9 cellular contexts compared by ENCODE assay signal in genomic region chr10:91887900-91888225, GRCh38. TPM values are rescaled to one million over a fixed set of nuclear protein-coding genes. Genes with fewer than 3 reads are reported as not detected.
A peak's percentile ranks its signal among the peaks of the same experiment; 100 is the strongest.
DNase-seq lines count a peak whose midpoint lies in the region; ATAC-seq, FAIRE-seq and TF ChIP-seq lines count a peak whose summit lies in the region.
"Had no signal": no experiment of that assay in that cellular context is flagged by ENCODE, and none has a peak within 500 bp of the region (broad histone marks: within the 10 kb centered on the region; RNA-seq: fewer than 3 reads in every experiment).

No MANE protein-coding gene starts in this region.

- no TSS peak for BruUV-seq in GM12878 (replicated peaks; lab: Mats Ljungman, UMichigan)

- RAD21 ChIA-PET in GM12878 (lab: Charles Lee; ENCODE audit: unreplicated experiment): no interaction called here

- H3K9ac ChIP-seq in GM12878 (ENCODE audit: control insufficient read depth, insufficient read depth, low read length): no peak overlapping the region

- no peaks in the 10 kb centered on the region for H3K79me2 ChIP-seq in GM12878 (ENCODE audit: control insufficient read depth, insufficient read depth, low read length)

- TF ChIP-seq CTCF in GM12878 (IDR thresholded peaks at IDR 0.05 in 2 of 3, conservative IDR thresholded peaks at IDR 0.05 in 1 of 3; ENCODE audit: control insufficient read depth in 2 of 3, extremely low read depth in 1 of 3, insufficient read depth in 1 of 3, low read depth in 3 of 3, low read length in 3 of 3) (no peak), lower leg skin (IDR thresholded peaks at IDR 0.05) (no peak), thoracic aorta (IDR thresholded peaks at IDR 0.05) (no peak)

- H3K4me1 ChIP-seq in GM12878 (ENCODE audit: control insufficient read depth, insufficient read depth, low read length) (peaks cover 4% of the 10 kb centered on the region), thoracic aorta (ENCODE audit: control insufficient read depth in 1 of 2, low read depth in 2 of 2) (peaks cover 14 to 28% of the 10 kb centered on the region in 2 donors)

- H3K9me3 ChIP-seq in GM12878 (replicated peaks; ENCODE audit: control insufficient read depth, insufficient read depth, low read length) (no peaks in the 10 kb centered on the region), thoracic aorta (no peaks in the 10 kb centered on the region)

- no peaks in the 10 kb centered on the region for H4K20me1 ChIP-seq in GM12878 (ENCODE audit: control insufficient read depth, insufficient read depth)

- H3K4me3 Mint-ChIP-seq in activated CD4-positive, alpha-beta T cell treated with anti-CD3 and anti-CD28 coated beads for 36 hours: peak overlapping the region; percentile 74

- TF ChIP-seq POLR2A in GM12878 (IDR thresholded peaks at IDR 0.05; ENCODE audit: low read depth, low read length): no peak
- TF ChIP-seq POLR2A in lower leg skin (IDR thresholded peaks at IDR 0.05): no peak

- H3K27ac ChIP-seq in GM12878 (ENCODE audit: control insufficient read depth, insufficient read depth) (no peak overlapping the region), thoracic aorta (peak overlapping the region in 1 of 2 donors; percentile 76)
- H3K27ac ChIP-seq: C4-2B had no signal

- H3K27ac Mint-ChIP-seq in activated CD4-positive, alpha-beta T cell treated with anti-CD3 and anti-CD28 coated beads for 36 hours: peak overlapping the region; percentile 51

- no peak for DNase-seq in activated CD4-positive, alpha-beta T cell treated with anti-CD3 and anti-CD28 coated beads for 36 hours
- no peak for DNase-seq in activated CD4-positive, alpha-beta T cell treated with anti-CD3 and anti-CD28 coated beads, Interleukin-2, amount 50 U/mL, for 4 hours
- no peak for DNase-seq in GM12878 (ENCODE audit: low read depth, low spot score)
- DNase-seq in lower leg skin (ENCODE audit: low spot score in 2 of 2): no peak
- no peak for DNase-seq in thoracic aorta (ENCODE audit: low spot score)
- DNase-seq in NK-92 (lab: John Stamatoyannopoulos, UW; ENCODE audit: unreplicated experiment): no peak
- no peak for DNase-seq in NCI-H82 treated with DMSO at 0.1 percent for 48 hours (lab: John Stamatoyannopoulos, UW; ENCODE audit: unreplicated experiment)
- DNase-seq in NCI-H345 treated with DMSO at 0.1 percent for 48 hours (lab: John Stamatoyannopoulos, UW; ENCODE audit: unreplicated experiment): no peak

- SMC1A ChIA-PET in GM12878 (lab: Charles Lee; ENCODE audit: uncharacterized antibody, unreplicated experiment): interaction anchor here (1.3 kb wide), 1 partner anchor 43 kb away, joined by 3 read pairs; no protein-coding TSS in a partner anchor

- intact Hi-C loops in activated CD4-positive, alpha-beta T cell treated with anti-CD3 and anti-CD28 coated beads for 36 hours (cut with DNase I, micrococcal nuclease): no loop called here
- intact Hi-C loops in GM12878 (cut with micrococcal nuclease; ENCODE audit: unreplicated experiment) (no loop called here), lower leg skin (cut with DNase I; ENCODE audit: low total_unique reads) (no loop called here)

- POLR2A ChIA-PET in activated CD4-positive, alpha-beta T cell treated with anti-CD3 and anti-CD28 coated beads for 36 hours (lab: Charles Lee): interaction anchor here (1.0 kb wide), 2 partner anchors 21 to 45 kb away, joined by 3 read pairs; partner anchors contain the start of gene FGFBP3
- POLR2A ChIA-PET in GM12878 (lab: Charles Lee): no interaction called here

- H3K27me3 Mint-ChIP-seq in activated CD4-positive, alpha-beta T cell treated with anti-CD3 and anti-CD28 coated beads for 36 hours: peaks cover 23% of the 10 kb centered on the region

- 0% methylated on average over 5 of the region's 5 CpGs for WGBS in GM12878 (ENCODE audit: insufficient coverage, insufficient replicate concordance, low lambda C conversion rate, missing lambda C conversion rate)
- 6 to 11% methylated on average over 5 of the region's 5 CpGs for WGBS in lower leg skin, 2 donors

- peaks cover 10% of the 10 kb centered on the region for H3K4me1 Mint-ChIP-seq in activated CD4-positive, alpha-beta T cell treated with anti-CD3 and anti-CD28 coated beads for 36 hours

- H3K27me3 ChIP-seq in GM12878 (replicated peaks in 1 of 2; ENCODE audit: control insufficient read depth in 2 of 2, insufficient read depth in 2 of 2, low read length in 1 of 2) (peaks cover 2 to 11% of the 10 kb centered on the region in 2 experiments; a peak in 3 of 4 replicates), thoracic aorta (replicated peaks; ENCODE audit: insufficient read depth) (no peaks in the 10 kb centered on the region)

- no peak for ATAC-seq in activated CD4-positive, alpha-beta T cell treated with anti-CD3 and anti-CD28 coated beads for 36 hours
- no peak; the same call in 2 of the 3 replicates for ATAC-seq in GM12878
- no peak for ATAC-seq in thoracic aorta (ENCODE audit: insufficient number of reproducible peaks, low FRiP score, low read depth)

- no peaks in the 10 kb centered on the region for H3K36me3 ChIP-seq in GM12878 (ENCODE audit: control insufficient read depth in 2 of 2, insufficient read depth in 2 of 2, low read length in 1 of 2)
- H3K36me3 ChIP-seq in thoracic aorta: no peaks in the 10 kb centered on the region

- peak overlapping the region; percentile 26; the same call in 1 of the 2 replicates for H3K4me3 ChIP-seq in GM12878
- H3K4me3 ChIP-seq in lower leg skin (ENCODE audit: low read depth, poor library complexity, severe bottlenecking): peak overlapping the region; percentile 15
- peak overlapping the region; percentile 81 for H3K4me3 ChIP-seq in thoracic aorta

- in situ Hi-C loops in GM12878 (cut with MboI): no loop called here

- CTCF ChIA-PET in activated CD4-positive, alpha-beta T cell treated with anti-CD3 and anti-CD28 coated beads for 36 hours (lab: Charles Lee): interaction anchor here (0.8 to 1.0 kb wide), 2 partner anchors 18 to 92 kb away, joined by 3 to 5 read pairs; no protein-coding TSS in a partner anchor
- CTCF ChIA-PET in GM12878 (lab: Yijun Ruan, JAX): no interaction called here

- no peak for FAIRE-seq in GM12878 (lab: Jason Lieb, UNC)

- no peaks in the 10 kb centered on the region for H3K36me3 Mint-ChIP-seq in activated CD4-positive, alpha-beta T cell treated with anti-CD3 and anti-CD28 coated beads for 36 hours (ENCODE audit: low read depth)

- TF ChIP-seq RAD21 in GM12878 (IDR thresholded peaks at IDR 0.05; ENCODE audit: insufficient read depth, low read depth, low read length): no peak

- peak overlapping the region; percentile 51 for H2AFZ ChIP-seq in GM12878 (ENCODE audit: control insufficient read depth, low read depth, low read length)

- no peak for TF ChIP-seq EP300 in GM12878 (IDR thresholded peaks at IDR 0.05; ENCODE audit: borderline replicate concordance in 1 of 2, control insufficient read depth in 1 of 2, low read depth in 2 of 2, low read length in 2 of 2)

- peak overlapping the region; percentile 89 for H3K4me2 ChIP-seq in GM12878 (ENCODE audit: control insufficient read depth, insufficient read depth)

- H3K9me3 Mint-ChIP-seq in activated CD4-positive, alpha-beta T cell treated with anti-CD3 and anti-CD28 coated beads for 36 hours (ENCODE audit: low read depth): no peaks in the 10 kb centered on the region

TF ChIP-seq in GM12878, 131 proteins besides CTCF, POLR2A, EP300 and RAD21 (continues in another document):
- TF ChIP-seq CREB1 (IDR thresholded peaks at IDR 0.05; ENCODE audit: low read depth): no peak

RNA-seq across cellular contexts. Expression of gene FGFBP3, which starts 21.4 kb away (rescaled TPM):
- total RNA-seq in activated CD4-positive, alpha-beta T cell treated with anti-CD3 and anti-CD28 coated beads for 36 hours: 1 to 10 TPM; 1.5 TPM
- 1.7 and 2.8 TPM in 2 replicates for total RNA-seq in GM12878 (2013; cell fraction: nucleolus; rRNA removed)
- total RNA-seq in GM12878 (2014; rRNA removed): 0.11 and 0.23 TPM in 2 replicates
- 0.18 and 0.41 TPM in 2 replicates for total RNA-seq in GM12878 (2014; rRNA removed; fragmentation: Illumina TruSeq; extraction: Trizol)
- 0.35 and 0.41 TPM in 2 replicates for total RNA-seq in GM12878 (2021)
- polyA plus RNA-seq in GM12878 (2011; ENCODE audit: low read depth): 0.33 TPM
- polyA plus RNA-seq in GM12878 (2011; rRNA removed): 0.09 and 0.23 TPM in 2 replicates
- 0.10 and 0.12 TPM in 2 replicates for polyA plus RNA-seq in GM12878 (2011; cell fraction: cytosol; rRNA removed)
- polyA plus RNA-seq in GM12878 (2011; cell fraction: nucleus; rRNA removed): 0.24 and 0.39 TPM in 2 replicates
- polyA plus RNA-seq in GM12878 (2012): 0.63 and 0.93 TPM in 2 replicates
- polyA plus RNA-seq in GM12878 (2014; fragmentation: Illumina TruSeq; extraction: Trizol): 0.13 and 0.14 TPM in 2 replicates
- under 1 TPM; 0.08 to 0.16 TPM for polyA plus RNA-seq in GM12878 (2014; fragmentation: Nextera tagmentation; extraction: Ambion mirVana)
- 0.31 and 0.52 TPM in 2 replicates for polyA plus RNA-seq in GM12878 (2014; rRNA removed)
- 1 to 10 TPM in 1 of 2 experiments, under 1 TPM in 1; 0.56 to 1.0 TPM for polyA plus RNA-seq in GM12878 (2016; fragmentation: Nextera tagmentation; extraction: Ambion mirVana)
- polyA minus RNA-seq in GM12878 (2011; rRNA and poly(A)+ RNA removed): 0.15 and 0.26 TPM in 2 replicates
- polyA minus RNA-seq in GM12878 (2011; cell fraction: cytosol; rRNA and poly(A)+ RNA removed): not detected in 2 replicates
- 0.24 and 0.57 TPM in 2 replicates for polyA minus RNA-seq in GM12878 (2011; cell fraction: nucleus; rRNA and poly(A)+ RNA removed)
- 1 to 10 TPM in 3 of 4 donors, under 1 TPM in 1; 0.69 to 1.6 (median 1.3) TPM for total RNA-seq in lower leg skin
- total RNA-seq in thoracic aorta: 1 to 10 TPM in 1 of 2 donors, under 1 TPM in 1; 0.81 to 2.0 TPM

RNA-seq across cellular contexts. Expression of gene BTAF1, which starts 35.7 kb away (rescaled TPM):
- total RNA-seq in activated CD4-positive, alpha-beta T cell treated with anti-CD3 and anti-CD28 coated beads for 36 hours: 10 to 100 TPM; 59.0 to 59.4 TPM
- total RNA-seq in GM12878 (2013; cell fraction: nucleolus; rRNA removed): 987 and 1,060 TPM in 2 replicates
- total RNA-seq in GM12878 (2014; rRNA removed) (56.9 and 68.0 TPM in 2 replicates), GM12878 (2014; rRNA removed; fragmentation: Illumina TruSeq; extraction: Trizol) (63.3 and 66.0 TPM in 2 replicates), GM12878 (2021) (54.2 and 54.6 TPM in 2 replicates), lower leg skin (10 to 100 TPM; 35.5 to 78.3 (median 43.1) TPM), thoracic aorta (10 to 100 TPM; 55.4 to 72.2 TPM)
- polyA plus RNA-seq in GM12878 (2011; ENCODE audit: low read depth): 30.7 TPM
- polyA plus RNA-seq in GM12878 (2011; rRNA removed) (157 and 230 TPM in 2 replicates), GM12878 (2014; fragmentation: Illumina TruSeq; extraction: Trizol) (56.9 and 76.0 TPM in 2 replicates), GM12878 (2014; fragmentation: Nextera tagmentation; extraction: Ambion mirVana) (10 to 100 TPM; 11.8 to 12.8 TPM), GM12878 (2014; rRNA removed) (53.2 and 62.9 TPM in 2 replicates), GM12878 (2016; fragmentation: Nextera tagmentation; extraction: Ambion mirVana) (10 to 100 TPM; 34.7 to 37.4 TPM)
- polyA plus RNA-seq in GM12878 (2011; cell fraction: cytosol; rRNA removed): 33.7 and 38.4 TPM in 2 replicates
- 370 and 587 TPM in 2 replicates for polyA plus RNA-seq in GM12878 (2011; cell fraction: nucleus; rRNA removed)
- 42.7 and 63.7 TPM in 2 replicates for polyA plus RNA-seq in GM12878 (2012)
- polyA minus RNA-seq in GM12878 (2011; rRNA and poly(A)+ RNA removed): 102 and 152 TPM in 2 replicates
- 29.8 and 41.3 TPM in 2 replicates for polyA minus RNA-seq in GM12878 (2011; cell fraction: cytosol; rRNA and poly(A)+ RNA removed)
- 139 and 166 TPM in 2 replicates for polyA minus RNA-seq in GM12878 (2011; cell fraction: nucleus; rRNA and poly(A)+ RNA removed)

Comparison
In these comparisons a context has a peak if more than half of its experiments do, and no peak if none do; other contexts are left out.
1. H3K4me3 ChIP-seq: peak in every context shown above with its lines; median percentile 81 in thoracic aorta; 26 in GM12878; 15 in lower leg skin.